Comparison of ENCODE assay signal across 8 cellular contexts in genomic region chr3:107543666-107544065, GRCh38. TPM values are rescaled to one million over a fixed set of nuclear protein-coding genes. Genes with fewer than 3 reads are reported as not detected.
A peak's percentile ranks its signal among the peaks of the same experiment; 100 is the strongest.
DNase-seq lines count a peak whose midpoint lies in the region; ATAC-seq, FAIRE-seq and TF ChIP-seq lines count a peak whose summit lies in the region.

No MANE protein-coding gene starts in this region.

- H3K27me3 ChIP-seq in SK-N-SH (ENCODE audit: insufficient read depth) (no peaks in the 10 kb centered on the region), hepatocyte (no peaks in the 10 kb centered on the region), MG63 (no peaks in the 10 kb centered on the region), spleen (replicated peaks in 1 of 7) (no peaks in the 10 kb centered on the region)

- peaks cover 18% of the 10 kb centered on the region for H3K4me1 Mint-ChIP-seq in stimulated activated memory B cell treated with anti-CD40 and anti-IgM and Interleukin-4, amounts not matched to agents 10 μg/mL and 1 μg/mL and 100 μg/mL, for 72 hours

- H3F3A ChIP-seq in SK-N-SH (replicated peaks; ENCODE audit: insufficient read depth), result no peaks in the 10 kb centered on the region

- no peaks in the 10 kb centered on the region for H3K4me1 ChIP-seq in SK-N-SH (ENCODE audit: control insufficient read depth in 1 of 2, insufficient read depth in 2 of 2, low read depth in 1 of 2, low read length in 1 of 2)
- H3K4me1 ChIP-seq in hepatocyte (ENCODE audit: insufficient read depth), result no peaks in the 10 kb centered on the region
- peaks cover 0 to 12% (median 0%) of the 10 kb centered on the region in 6 donors for H3K4me1 ChIP-seq in spleen

- no peak overlapping the region for H3K27ac ChIP-seq in SK-N-SH (ENCODE audit: low read depth in 2 of 2, low read length in 1 of 2)
- no peak overlapping the region for H3K27ac ChIP-seq in hepatocyte
- no peak overlapping the region for H3K27ac ChIP-seq in spleen

- TF ChIP-seq EP300 in SK-N-SH (IDR thresholded peaks at IDR 0.05; ENCODE audit: borderline replicate concordance in 1 of 2, low read depth in 1 of 2, low read length in 1 of 2), result no peak

- TF ChIP-seq RAD21 in SK-N-SH (IDR thresholded peaks at IDR 0.05; ENCODE audit: low read length), result peak; percentile 70

- no peak overlapping the region for H3K27ac Mint-ChIP-seq in stimulated activated memory B cell treated with anti-CD40 and anti-IgM and Interleukin-4, amounts not matched to agents 10 μg/mL and 1 μg/mL and 100 μg/mL, for 72 hours

- H3K9me2 ChIP-seq in SK-N-SH (no peaks in the 10 kb centered on the region), hepatocyte (replicated peaks; ENCODE audit: insufficient read depth) (no peaks in the 10 kb centered on the region)

- H4K20me1 ChIP-seq in SK-N-SH (ENCODE audit: insufficient read depth), result no peaks in the 10 kb centered on the region
- no peaks in the 10 kb centered on the region for H4K20me1 ChIP-seq in hepatocyte (ENCODE audit: insufficient read depth, poor library complexity, severe bottlenecking)

- POLR2A ChIA-PET in SK-N-SH (lab: Yijun Ruan, JAX), result no interaction called here

- TF ChIP-seq POLR2A in GM12891 (IDR thresholded peaks at IDR 0.05; ENCODE audit: low read depth, low read length), result no peak
- no peak for TF ChIP-seq POLR2A in spleen (IDR thresholded peaks at IDR 0.05)

- H3K4me3 ChIP-seq in AG09309 (ENCODE audit: control insufficient read depth, low read depth, low read length), result no peak overlapping the region
- no peak overlapping the region for H3K4me3 ChIP-seq in SK-N-SH (ENCODE audit: low read depth in 2 of 2, low read length in 1 of 2)
- H3K4me3 ChIP-seq in hepatocyte, result no peak overlapping the region
- H3K4me3 ChIP-seq in MG63, result no peak overlapping the region
- H3K4me3 ChIP-seq in spleen, result no peak overlapping the region

- peaks cover 14% of the 10 kb centered on the region for H3K36me3 Mint-ChIP-seq in stimulated activated memory B cell treated with anti-CD40 and anti-IgM and Interleukin-4, amounts not matched to agents 10 μg/mL and 1 μg/mL and 100 μg/mL, for 72 hours

- H3K79me2 ChIP-seq in SK-N-SH (ENCODE audit: insufficient read depth) (0 out of 2 replicates have a peak, but pooled peaks cover 3% of the 10 kb centered on the region), hepatocyte (peaks cover 42% of the 10 kb centered on the region)

- H3K4me3 Mint-ChIP-seq in stimulated activated memory B cell treated with anti-CD40 and anti-IgM and Interleukin-4, amounts not matched to agents 10 μg/mL and 1 μg/mL and 100 μg/mL, for 72 hours, result no peak overlapping the region

- H3K36me3 ChIP-seq in SK-N-SH (replicated peaks in 1 of 2; ENCODE audit: control insufficient read depth in 1 of 2, insufficient read depth in 2 of 2, low read length in 1 of 2) (peaks cover 0 to 3% of the 10 kb centered on the region in 2 experiments), hepatocyte (replicated peaks; ENCODE audit: insufficient read depth, low read depth) (no peaks in the 10 kb centered on the region), MG63 (no peaks in the 10 kb centered on the region), spleen (peaks cover 0 to 8% (median 0%) of the 10 kb centered on the region in 6 donors)

- no peak overlapping the region for H3K9ac ChIP-seq in SK-N-SH

- TF ChIP-seq CTCF in AG09309 (IDR thresholded peaks at IDR 0.05; ENCODE audit: control insufficient read depth, insufficient read depth, low read depth, low read length, missing control alignments) (peak; percentile 4), SK-N-SH (IDR thresholded peaks at IDR 0.05) (peak; percentile 54), hepatocyte (IDR thresholded peaks at IDR 0.05; ENCODE audit: poor library complexity) (peak; percentile 27), spleen (IDR thresholded peaks at IDR 0.05 in 8 of 11, conservative IDR thresholded peaks at IDR 0.05 in 3 of 11) (peak in 2 of 11 experiments; percentile 8)

- no peaks in the 10 kb centered on the region for H3K27me3 Mint-ChIP-seq in stimulated activated memory B cell treated with anti-CD40 and anti-IgM and Interleukin-4, amounts not matched to agents 10 μg/mL and 1 μg/mL and 100 μg/mL, for 72 hours

- H3K9me3 ChIP-seq in SK-N-SH, result no peaks in the 10 kb centered on the region
- no peaks in the 10 kb centered on the region for H3K9me3 ChIP-seq in hepatocyte (ENCODE audit: low read depth)
- H3K9me3 ChIP-seq in MG63, result no peaks in the 10 kb centered on the region
- peaks cover 0 to 6% (median 0%) of the 10 kb centered on the region in 8 donors for H3K9me3 ChIP-seq in spleen

- intact Hi-C loops in spleen (cut with DNase I; ENCODE audit: low total_unique reads), result no loop called here

- H3K4me2 ChIP-seq in SK-N-SH (no peak overlapping the region), hepatocyte (no peak overlapping the region)

- ATAC-seq in GM19351 (IDR thresholded peaks at IDR 0.05; ENCODE audit: unreplicated experiment), result peak; percentile 44
- no peak for ATAC-seq in stimulated activated memory B cell treated with anti-CD40 and anti-IgM and Interleukin-4, amounts not matched to agents 10 μg/mL and 1 μg/mL and 100 μg/mL, for 72 hours

- DNase-seq in AG09309 (ENCODE audit: low read depth), result no peak
- no peak for DNase-seq in SK-N-SH
- DNase-seq in hepatocyte (ENCODE audit: low spot score), result no peak
- no peak for DNase-seq in MG63
- no peak for DNase-seq in GM12891 (ENCODE audit: insufficient read length, low spot score)
- DNase-seq in spleen, result no peak

- H2AFZ ChIP-seq in SK-N-SH (ENCODE audit: low read depth) (no peak overlapping the region), hepatocyte (no peak overlapping the region)

- WGBS in SK-N-SH (ENCODE audit: low lambda C conversion rate), result 86% methylated on average over 4 of the region's 4 CpGs
- 90% methylated on average over 4 of the region's 4 CpGs for WGBS in hepatocyte (ENCODE audit: low lambda C conversion rate, missing lambda C conversion rate)
- 81 to 86% (median 83%) methylated on average over 4 of the region's 4 CpGs for WGBS in spleen, 5 donors

- CTCF ChIA-PET in SK-N-SH (lab: Yijun Ruan, JAX), result interaction anchor here (0.9 to 2.2 kb wide), 7 partner anchors 11 to 308 kb away, joined by 3 to 14 read pairs (median 4); no protein-coding TSS in a partner anchor

- H3K9me3 Mint-ChIP-seq in stimulated activated memory B cell treated with anti-CD40 and anti-IgM and Interleukin-4, amounts not matched to agents 10 μg/mL and 1 μg/mL and 100 μg/mL, for 72 hours, result peaks cover 2% of the 10 kb centered on the region

- FAIRE-seq in GM12891 (lab: Jason Lieb, UNC), result no peak

TF ChIP-seq in SK-N-SH, 30 proteins besides CTCF, POLR2A, EP300 and RAD21:
- TF ChIP-seq SMC3 (IDR thresholded peaks at IDR 0.05; ENCODE audit: low read depth, low read length) (peak; percentile 51; the same call in 1 of the 2 replicates), GABPA (IDR thresholded peaks at IDR 0.05; ENCODE audit: low read depth) (no peak)

TF ChIP-seq in GM12891, 5 proteins besides CTCF, POLR2A, EP300 and RAD21:
- no peak for TF ChIP-seq POU2F2 (IDR thresholded peaks at IDR 0.05; ENCODE audit: low read depth, low read length)
- no peak for TF ChIP-seq TAF1 (IDR thresholded peaks at IDR 0.05; ENCODE audit: low read depth, low read length)
- TF ChIP-seq POLR2AphosphoS5 (IDR thresholded peaks at IDR 0.05; ENCODE audit: low read depth, low read length), result no peak
- no peak for TF ChIP-seq PAX5 (IDR thresholded peaks at IDR 0.05; ENCODE audit: insufficient read depth, low read length, severe bottlenecking)
- TF ChIP-seq SPI1 (IDR thresholded peaks at IDR 0.05; ENCODE audit: low read depth, low read length), result no peak

RNA-seq across cellular contexts. Expression of gene BBX, which starts 20.9 kb away (rescaled TPM):
- polyA plus RNA-seq in SK-N-SH (2012; rRNA removed), result 13.7 and 14.2 TPM in 2 replicates
- 18.4 and 18.8 TPM in 2 replicates for polyA plus RNA-seq in SK-N-SH (2012; cell fraction: cytosol; rRNA removed)
- polyA plus RNA-seq in SK-N-SH (2012; cell fraction: nucleus; rRNA removed), result 11.8 and 21.9 TPM in 2 replicates
- total RNA-seq in hepatocyte, result 63.7 and 69.0 TPM in 2 replicates
- polyA plus RNA-seq in hepatocyte, result 75.2 and 92.6 TPM in 2 replicates
- total RNA-seq in MG63 (2014; rRNA removed; shearing (Covaris generic); ENCODE audit: low replicate concordance), result 13.8 and 18.8 TPM in 2 replicates
- 11.1 TPM for polyA plus RNA-seq in GM12891 (2012; ENCODE audit: low read depth, missing spikeins)
- 10 to 100 TPM; 70.0 to 98.5 (median 80.1) TPM for total RNA-seq in spleen
- 10 to 100 TPM in 1 of 3 donors, 1 to 10 TPM in 2; 5.1 to 10.2 (median 5.8) TPM for polyA plus RNA-seq in spleen
